In the genomic region with DNA sequence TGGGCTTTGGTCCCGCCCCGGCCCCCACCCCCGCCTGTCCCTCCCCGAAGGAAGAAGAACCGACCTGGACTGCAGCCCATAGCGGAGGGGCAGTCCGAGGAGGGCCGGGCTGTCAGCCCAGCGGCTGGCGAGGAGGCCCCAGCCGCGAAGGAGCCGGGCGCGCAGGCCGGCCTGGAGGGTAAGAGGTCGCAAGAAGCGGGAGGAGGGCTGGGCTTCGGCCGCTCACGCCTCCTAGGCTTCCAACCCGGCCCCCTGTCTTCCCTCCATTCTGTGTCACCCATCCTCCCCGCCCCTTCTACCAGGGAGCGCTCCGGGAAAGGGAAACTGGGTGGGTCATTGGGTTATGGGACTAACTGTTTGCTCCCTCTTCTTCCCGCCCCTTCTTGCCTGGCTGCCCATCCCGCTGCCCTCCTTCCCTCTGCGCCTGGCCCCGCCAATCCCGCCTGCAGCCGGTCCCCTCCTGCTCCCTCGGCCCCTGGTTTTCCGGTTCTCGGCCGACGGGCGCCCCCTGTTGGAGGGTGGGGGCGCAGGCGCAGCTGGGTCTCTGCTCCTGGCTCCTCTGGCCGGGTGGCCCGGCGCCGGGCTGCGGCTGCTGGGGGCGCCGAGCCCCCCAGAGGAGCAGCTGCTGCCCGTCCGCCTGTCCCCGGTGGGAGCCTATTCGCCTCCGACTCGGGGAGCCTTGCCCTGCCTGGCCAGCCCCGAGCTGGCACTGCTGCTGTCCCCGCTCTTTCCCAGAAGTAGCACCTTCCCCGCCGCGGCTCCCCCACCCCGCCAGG, we compare ENCODE assay signal across 1 cellular context.
A peak's percentile ranks its signal among the peaks of the same experiment; 100 is the strongest.
TF ChIP-seq lines count a peak whose summit lies in the region.

No MANE protein-coding gene starts in this region.

TF ChIP-seq in endothelial cell of umbilical vein, 7 proteins besides CTCF, POLR2A, EP300 and RAD21:
- TF ChIP-seq, protein P1, sequence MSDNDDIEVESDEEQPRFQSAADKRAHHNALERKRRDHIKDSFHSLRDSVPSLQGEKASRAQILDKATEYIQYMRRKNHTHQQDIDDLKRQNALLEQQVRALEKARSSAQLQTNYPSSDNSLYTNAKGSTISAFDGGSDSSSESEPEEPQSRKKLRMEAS (IDR thresholded peaks at IDR 0.05; ENCODE audit: insufficient read depth, insufficient read length) = no peak
- TF ChIP-seq POLR2AphosphoS5 (IDR thresholded peaks at IDR 0.05; ENCODE audit: insufficient read depth, low read depth, low read length) = peak; percentile 71
